Comparison of ENCODE assay signal across 27 cellular contexts in genomic region chr9:131807131-131807990, GRCh38.
A peak's percentile ranks its signal among the peaks of the same experiment; 100 is the strongest.
DNase-seq lines count a peak whose midpoint lies in the region; ATAC-seq and TF ChIP-seq lines count a peak whose summit lies in the region.
"Had no signal": no experiment of that assay in that cellular context is flagged by ENCODE, and none has a peak within 500 bp of the region (broad histone marks: within the 10 kb centered on the region; RNA-seq: fewer than 3 reads in every experiment).

No MANE protein-coding gene starts in this region.

- no peaks in the 10 kb centered on the region for H3K36me3 ChIP-seq in tibial artery
- no peaks in the 10 kb centered on the region for H3K36me3 ChIP-seq in PC-9 (ENCODE audit: low read depth)
- H3K36me3 ChIP-seq: BLaER1 treated with 17β-estradiol and CSF1 and Interleukin-3, amounts not matched to agents 10 nM and 100 nM; cardiac muscle cell; esophagus muscularis mucosa; prostate gland; SJCRH30 had no signal

- H3K36me3 Mint-ChIP-seq in progenitor cell of endocrine pancreas (ENCODE audit: insufficient read depth): no peaks in the 10 kb centered on the region
- H3K36me3 Mint-ChIP-seq: memory B cell; naive thymus-derived CD4-positive, alpha-beta T cell had no signal

- intact Hi-C loops in tibial artery (cut with DNase I; ENCODE audit: low total_unique reads) (no loop called here), PC-9 (cut with micrococcal nuclease; ENCODE audit: unreplicated experiment) (no loop called here)

- H3K27me3 ChIP-seq in tibial artery: peaks cover 0 to 92% of the 10 kb centered on the region in 2 donors
- H3K27me3 ChIP-seq in PC-9 (ENCODE audit: insufficient read depth, low read depth): peaks cover 79% of the 10 kb centered on the region
- H3K27me3 ChIP-seq: BLaER1 treated with 17β-estradiol and CSF1 and Interleukin-3, amounts not matched to agents 10 nM and 100 nM; cardiac muscle cell had no signal

- no peaks in the 10 kb centered on the region for H3F3A ChIP-seq in PC-9 (ENCODE audit: insufficient read depth, low read depth)

- H3K27ac ChIP-seq in tibial artery (no peak overlapping the region), PC-9 (no peak overlapping the region)
- H3K27ac ChIP-seq: BLaER1 treated with 17β-estradiol and CSF1 and Interleukin-3, amounts not matched to agents 10 nM and 100 nM; cardiac muscle cell; esophagus muscularis mucosa; prostate gland; SJCRH30 had no signal

- no peaks in the 10 kb centered on the region for H4K20me1 ChIP-seq in PC-9 (ENCODE audit: insufficient read depth)

- no peak for TF ChIP-seq CTCF in progenitor cell of endocrine pancreas (IDR thresholded peaks at IDR 0.05; ENCODE audit: unreplicated experiment)
- no peak for TF ChIP-seq CTCF in tibial artery (IDR thresholded peaks at IDR 0.05)
- TF ChIP-seq CTCF in PC-9 (conservative IDR thresholded peaks at IDR 0.05): no peak

- peaks cover 32% of the 10 kb centered on the region for H3K4me1 Mint-ChIP-seq in progenitor cell of endocrine pancreas (ENCODE audit: low read depth)
- H3K4me1 Mint-ChIP-seq: activated naive CD8-positive, alpha-beta T cell treated with anti-CD3 and anti-CD28 coated beads, Interleukin-2, amount 50 U/mL, for 24 hours; memory B cell had no signal

- no peak overlapping the region for H3K4me2 ChIP-seq in PC-9
- H3K4me2 ChIP-seq: BLaER1 treated with 17β-estradiol and CSF1 and Interleukin-3, amounts not matched to agents 10 nM and 100 nM; smooth muscle cell had no signal

- H3K4me1 ChIP-seq in tibial artery (no peaks in the 10 kb centered on the region), PC-9 (replicated peaks; ENCODE audit: insufficient read depth) (no peaks in the 10 kb centered on the region)
- H3K4me1 ChIP-seq: prostate gland had no signal

- H2AFZ ChIP-seq in PC-9: no peak overlapping the region

- no peaks in the 10 kb centered on the region for H3K79me2 ChIP-seq in PC-9 (ENCODE audit: low read depth)

- ATAC-seq in GM18868 (IDR thresholded peaks at IDR 0.05; ENCODE audit: unreplicated experiment): no peak
- ATAC-seq: activated naive CD8-positive, alpha-beta T cell treated with anti-CD3 and anti-CD28 coated beads, Interleukin-2, amount 50 U/mL, for 24 hours; naive thymus-derived CD4-positive, alpha-beta T cell; PC-3 had no signal

- POLR2A ChIA-PET in PC-9 (lab: Charles Lee; ENCODE audit: unreplicated experiment): no interaction called here

- peaks cover 10% of the 10 kb centered on the region for H3K27me3 Mint-ChIP-seq in progenitor cell of endocrine pancreas

- H3K9me3 ChIP-seq in tibial artery (peaks cover 0 to 8% (median 0%) of the 10 kb centered on the region in 3 donors), PC-9 (ENCODE audit: insufficient read depth, low read depth) (no peaks in the 10 kb centered on the region)
- H3K9me3 ChIP-seq: BLaER1 treated with 17β-estradiol and CSF1 and Interleukin-3, amounts not matched to agents 10 nM and 100 nM; esophagus muscularis mucosa; prostate gland; SJCRH30 had no signal

- BruUV-seq in PC-9 (replicated peaks; lab: Mats Ljungman, UMichigan): no TSS peak

- H3K4me3 Mint-ChIP-seq in progenitor cell of endocrine pancreas (ENCODE audit: low read depth): peak overlapping the region; percentile 62
- H3K4me3 Mint-ChIP-seq: activated naive CD8-positive, alpha-beta T cell treated with anti-CD3 and anti-CD28 coated beads, Interleukin-2, amount 50 U/mL, for 24 hours; activated T-helper 1 cell treated with anti-CD3 and anti-CD28 coated beads, Interleukin-12 subunit alpha, Interleukin-12 subunit beta, Interleukin-2, Interleukin-4 antibody, amounts not matched to agents 30 ng/mL and 10 ng/mL and 1 ng/mL, durations not matched to agents 14 hours and 24 hours and 36 hours; memory B cell; naive thymus-derived CD4-positive, alpha-beta T cell; T-helper 2 cell treated with Interferon-gamma antibody and Interleukin-4, amounts not matched to agents 5 μg/mL and 100 μg/mL, for 36 hours had no signal

- H3K27ac Mint-ChIP-seq in progenitor cell of endocrine pancreas: peak overlapping the region; percentile 56
- H3K27ac Mint-ChIP-seq: activated naive CD8-positive, alpha-beta T cell treated with anti-CD3 and anti-CD28 coated beads, Interleukin-2, amount 50 U/mL, for 24 hours; activated T-helper 1 cell treated with anti-CD3 and anti-CD28 coated beads, Interleukin-12 subunit alpha, Interleukin-12 subunit beta, Interleukin-2, Interleukin-4 antibody, amounts not matched to agents 30 ng/mL and 10 ng/mL and 1 ng/mL, durations not matched to agents 14 hours and 24 hours and 36 hours; memory B cell; naive thymus-derived CD4-positive, alpha-beta T cell; T-helper 2 cell treated with Interferon-gamma antibody and Interleukin-4, amounts not matched to agents 5 μg/mL and 100 μg/mL, for 36 hours had no signal

- H3K4me3 ChIP-seq in iPS-11a (ENCODE audit: low read depth, low read length) (peak overlapping the region; percentile 1), tibial artery (no peak overlapping the region), PC-9 (no peak overlapping the region)
- H3K4me3 ChIP-seq: BLaER1 treated with 17β-estradiol and CSF1 and Interleukin-3, amounts not matched to agents 10 nM and 100 nM; cardiac muscle cell; esophagus muscularis mucosa; prostate gland; SJCRH30; smooth muscle cell had no signal

- DNase-seq in NCI-H1092 treated with DMSO at 0.1 percent for 48 hours (lab: John Stamatoyannopoulos, UW): peak; percentile 51
- DNase-seq in NCI-H1092 (lab: John Stamatoyannopoulos, UW): no peak
- peak; percentile 82 for DNase-seq in NCI-H69 (lab: John Stamatoyannopoulos, UW)
- DNase-seq in progenitor cell of endocrine pancreas (ENCODE audit: low spot score, unreplicated experiment): peak; percentile 34
- DNase-seq in tibial artery: no peak
- no peak for DNase-seq in PC-9
- DNase-seq: 8988T; activated CD4-positive, alpha-beta T cell treated with anti-CD3 and anti-CD28 coated beads for 1 hour; activated naive CD8-positive, alpha-beta T cell treated with anti-CD3 and anti-CD28 coated beads, Interleukin-2, amount 50 U/mL, for 24 hours; DMS153; Kasumi-1; naive thymus-derived CD4-positive, alpha-beta T cell; NCI-H1694 treated with DMSO at 0.1 percent for 48 hours; NCI-H510A; PC-3; SJCRH30; stimulated activated CD4-positive, alpha-beta T cell treated with anti-CD3 and anti-CD28 coated beads, Interleukin-4, amount 100 ng/mL, for 24 hours had no signal

- H3K9me3 Mint-ChIP-seq in progenitor cell of endocrine pancreas (ENCODE audit: low read depth): no peaks in the 10 kb centered on the region
- H3K9me3 Mint-ChIP-seq: activated naive CD8-positive, alpha-beta T cell treated with anti-CD3 and anti-CD28 coated beads, Interleukin-2, amount 50 U/mL, for 24 hours; activated T-helper 1 cell treated with anti-CD3 and anti-CD28 coated beads, Interleukin-12 subunit alpha, Interleukin-12 subunit beta, Interleukin-2, Interleukin-4 antibody, amounts not matched to agents 30 ng/mL and 10 ng/mL and 1 ng/mL, durations not matched to agents 14 hours and 24 hours and 36 hours; memory B cell; T-helper 2 cell treated with Interferon-gamma antibody and Interleukin-4, amounts not matched to agents 5 μg/mL and 100 μg/mL, for 36 hours had no signal

- CTCF ChIA-PET in PC-9 (lab: Charles Lee): interaction anchor here (0.7 kb wide), 1 partner anchor 51 kb away, joined by 10 read pairs; no protein-coding TSS in a partner anchor

- no peaks in the 10 kb centered on the region for H3K9me2 ChIP-seq in PC-9 (ENCODE audit: insufficient read depth)

Comparison
In these comparisons a context has a peak if more than half of its experiments do, and no peak if none do; other contexts are left out.
1. DNase-seq: peak in NCI-H1092 treated with DMSO at 0.1 percent for 48 hours (single experiment), NCI-H69 (single experiment) and progenitor cell of endocrine pancreas (single experiment); none in NCI-H1092 (single experiment), tibial artery (0 of 2) and PC-9 (0 of 2).